Comparison of ENCODE assay signal across 1 cellular context in genomic region chr2:120550893-120551446, GRCh38.
TF ChIP-seq lines count a peak whose summit lies in the region.

No MANE protein-coding gene starts in this region.

TF ChIP-seq in HepG2, 621 proteins besides CTCF, POLR2A, EP300 and RAD21 (continued from another document and continues in another):
- TF ChIP-seq AFF4 (CRISPR knock-in tag; IDR thresholded peaks at IDR 0.05): no peak
- TF ChIP-seq ZNF710 (CRISPR knock-in tag; IDR thresholded peaks at IDR 0.05; ENCODE audit: borderline replicate concordance): peak; percentile 97
- TF ChIP-seq SUZ12 (IDR thresholded peaks at IDR 0.05; ENCODE audit: low read depth, low read length): no peak
- TF ChIP-seq XRCC5 (optimal IDR thresholded peaks at IDR 0.05; ENCODE audit: low read length): peak; percentile 73
- no peak for TF ChIP-seq CHCHD3 (CRISPR knock-in tag; IDR thresholded peaks at IDR 0.05)
- no peak for TF ChIP-seq KLF9 (CRISPR knock-in tag; IDR thresholded peaks at IDR 0.05; ENCODE audit: low read depth)
- TF ChIP-seq TCF7L2 (IDR thresholded peaks at IDR 0.05; ENCODE audit: low read depth, low read length): no peak
- TF ChIP-seq BHLHE40 (IDR thresholded peaks at IDR 0.05; ENCODE audit: low read length): no peak; the same call in 1 of the 2 replicates
- TF ChIP-seq ZNF275 (CRISPR knock-in tag; IDR thresholded peaks at IDR 0.05; ENCODE audit: borderline replicate concordance): no peak
- TF ChIP-seq ZNF3 (CRISPR knock-in tag; IDR thresholded peaks at IDR 0.05): peak; percentile 68; the same call in 1 of the 2 replicates
- no peak for TF ChIP-seq KMT2B (CRISPR knock-in tag; IDR thresholded peaks at IDR 0.05)
- TF ChIP-seq HOXA5 (CRISPR knock-in tag; IDR thresholded peaks at IDR 0.05): peak; percentile 84; the same call in 1 of the 2 replicates
- no peak for TF ChIP-seq HNRNPLL (IDR thresholded peaks at IDR 0.05; ENCODE audit: low read depth, low read length, poor library complexity, severe bottlenecking)
- no peak for TF ChIP-seq ZFP36L1 (CRISPR knock-in tag; IDR thresholded peaks at IDR 0.05)
- 0 out of 2 replicates have a peak, but pooled peaks have one; percentile 47 for TF ChIP-seq ZBTB43 (CRISPR knock-in tag; conservative IDR thresholded peaks at IDR 0.05)
- no peak for TF ChIP-seq THAP8 (CRISPR knock-in tag; IDR thresholded peaks at IDR 0.05; ENCODE audit: borderline replicate concordance)
- 0 out of 2 replicates have a peak, but pooled peaks have one; percentile 35 for TF ChIP-seq ZNF362 (CRISPR knock-in tag; IDR thresholded peaks at IDR 0.05; ENCODE audit: borderline replicate concordance)
- no peak for TF ChIP-seq JARID2 (CRISPR knock-in tag; IDR thresholded peaks at IDR 0.05; ENCODE audit: insufficient replicate concordance)
- peak; percentile 44; the same call in 1 of the 2 replicates for TF ChIP-seq MYC (CRISPR knock-in tag; IDR thresholded peaks at IDR 0.05; ENCODE audit: borderline replicate concordance)
- TF ChIP-seq WIZ (CRISPR knock-in tag; IDR thresholded peaks at IDR 0.05): no peak
- TF ChIP-seq TBL1XR1 (IDR thresholded peaks at IDR 0.05; ENCODE audit: borderline replicate concordance, low read length, partially characterized antibody): peak; percentile 22
- no peak for TF ChIP-seq NRL (CRISPR knock-in tag; IDR thresholded peaks at IDR 0.05; ENCODE audit: borderline replicate concordance)
- TF ChIP-seq PRDM4 (CRISPR knock-in tag; IDR thresholded peaks at IDR 0.05; ENCODE audit: borderline replicate concordance): no peak
- TF ChIP-seq ZNF383 (CRISPR knock-in tag; IDR thresholded peaks at IDR 0.05; ENCODE audit: borderline replicate concordance): no peak
- no peak for TF ChIP-seq ZKSCAN5 (CRISPR knock-in tag; IDR thresholded peaks at IDR 0.05)
- peak; percentile 85; the same call in 1 of the 2 replicates for TF ChIP-seq ZNF639 (CRISPR knock-in tag; conservative IDR thresholded peaks at IDR 0.05)
- no peak for TF ChIP-seq PRDM10 (CRISPR knock-in tag; IDR thresholded peaks at IDR 0.05; ENCODE audit: low read depth)
- TF ChIP-seq ZNF224 (CRISPR knock-in tag; IDR thresholded peaks at IDR 0.05): no peak
- TF ChIP-seq IKZF1 (IDR thresholded peaks at IDR 0.05): no peak
- no peak; the same call in 1 of the 2 replicates for TF ChIP-seq TOPORS (CRISPR knock-in tag; IDR thresholded peaks at IDR 0.05)
- TF ChIP-seq ZBTB4 (CRISPR knock-in tag; IDR thresholded peaks at IDR 0.05; ENCODE audit: borderline replicate concordance): peak; percentile 29; the same call in 1 of the 2 replicates
